8 cellular contexts compared by ENCODE assay signal in the genomic region with DNA sequence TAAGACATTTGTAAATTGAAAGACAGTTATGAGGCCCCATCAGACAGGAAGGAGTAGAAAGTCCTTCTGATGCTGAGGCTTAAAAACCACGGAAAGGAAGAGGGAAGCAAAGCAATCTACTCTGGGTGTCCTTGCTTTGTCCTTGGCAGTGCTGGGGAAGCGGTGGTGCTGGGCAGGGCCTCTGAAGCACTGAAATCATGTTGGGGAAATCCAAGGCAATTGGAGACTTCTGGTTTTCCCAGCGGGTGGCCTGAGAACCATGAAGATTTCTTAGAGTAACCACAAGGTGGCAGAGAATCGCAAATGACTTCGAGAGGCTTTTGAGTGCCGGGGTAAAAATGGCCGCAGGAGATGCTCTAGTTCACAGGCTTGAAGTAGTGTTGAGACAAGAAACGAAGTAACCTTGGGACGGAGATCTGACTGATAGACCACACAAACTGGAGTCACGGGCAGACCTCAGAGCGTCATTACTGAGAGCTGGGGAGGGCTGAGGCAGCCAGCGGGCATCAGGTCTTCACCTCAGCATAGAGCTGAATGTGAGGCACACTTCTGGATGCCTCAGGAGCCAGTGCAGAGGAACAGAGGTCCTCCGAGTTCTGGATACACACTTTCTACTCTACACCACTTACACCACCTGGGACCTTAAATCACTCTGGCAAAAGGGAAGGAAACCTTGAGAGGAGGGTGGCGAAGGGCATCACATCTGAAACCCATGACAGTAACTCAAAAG.
A peak's percentile ranks its signal among the peaks of the same experiment; 100 is the strongest.
DNase-seq lines count a peak whose midpoint lies in the region; ATAC-seq, FAIRE-seq and TF ChIP-seq lines count a peak whose summit lies in the region.

No MANE protein-coding gene starts in this region.

- no peaks in the 10 kb centered on the region for H3K36me3 Mint-ChIP-seq in stimulated activated naive B cell treated with anti-CD40 and anti-IgM and Interleukin-4, amounts not matched to agents 10 μg/mL and 1 μg/mL and 100 μg/mL, for 72 hours

- H3K79me2 ChIP-seq in K562 (ENCODE audit: control insufficient read depth, insufficient read depth, low read length), result no peaks in the 10 kb centered on the region

- peak; percentile 37 to 42 (median 38); a peak in 4 of 6 replicates for TF ChIP-seq CTCF in K562 (IDR thresholded peaks at IDR 0.05 in 2 of 3, conservative IDR thresholded peaks at IDR 0.05 in 1 of 3; ENCODE audit: insufficient read depth in 2 of 3, low read depth in 1 of 3, low read length in 3 of 3)
- no peak for TF ChIP-seq CTCF in liver (IDR thresholded peaks at IDR 0.05; ENCODE audit: low read depth, low read length, missing input control)

- ATAC-seq in GM21367 (IDR thresholded peaks at IDR 0.05; ENCODE audit: unreplicated experiment), result peak; percentile 87
- peak; percentile 77 for ATAC-seq in K562
- ATAC-seq in stimulated activated naive B cell treated with anti-CD40 and anti-IgM and Interleukin-4, amounts not matched to agents 10 μg/mL and 1 μg/mL and 100 μg/mL, for 72 hours (replicated peaks), result peak; percentile 63 to 75
- no peak for ATAC-seq in HG03571 (IDR thresholded peaks at IDR 0.05; ENCODE audit: unreplicated experiment)

- in situ Hi-C loops in K562 (cut with MboI), result no loop called here

- H3K4me3 ChIP-seq in K562, result no peak overlapping the region
- no peak overlapping the region for H3K4me3 ChIP-seq in liver (ENCODE audit: low read depth in 1 of 3, low read length in 3 of 3)

- no peaks in the 10 kb centered on the region for H3K9me3 Mint-ChIP-seq in stimulated activated naive B cell treated with anti-CD40 and anti-IgM and Interleukin-4, amounts not matched to agents 10 μg/mL and 1 μg/mL and 100 μg/mL, for 72 hours

- no peaks in the 10 kb centered on the region for H3K27me3 ChIP-seq in K562 (ENCODE audit: control insufficient read depth in 2 of 2, insufficient read depth in 2 of 2, low read length in 2 of 2)
- H3K27me3 ChIP-seq in liver (ENCODE audit: control insufficient read depth in 4 of 4, insufficient read depth in 4 of 4, low read length in 3 of 4), result peaks cover 0 to 3% (median 0%) of the 10 kb centered on the region in 4 donors

- no peaks in the 10 kb centered on the region for H3K9me1 ChIP-seq in K562 (ENCODE audit: control insufficient read depth, insufficient read depth, low read length)

- FAIRE-seq in K562 (lab: Jason Lieb, UNC), result peak; percentile 23

- H3K27ac ChIP-seq in K562 (ENCODE audit: extremely low read depth, low read depth, low read length) (no peak overlapping the region), liver (ENCODE audit: low read depth in 1 of 2, low read length in 2 of 2) (no peak overlapping the region)

- H4K20me1 ChIP-seq in K562 (replicated peaks; ENCODE audit: control insufficient read depth, insufficient read depth, low read length), result no peaks in the 10 kb centered on the region

- peak; percentile 35 to 52; a peak in 3 of 4 replicates for TF ChIP-seq RAD21 in K562 (CRISPR knock-in tag; conservative IDR thresholded peaks at IDR 0.05 in 1 of 2, IDR thresholded peaks at IDR 0.05 in 1 of 2)
- peak; percentile 45 to 72 for TF ChIP-seq RAD21 in liver (IDR thresholded peaks at IDR 0.05)

- H3K9me3 ChIP-seq in K562 (replicated peaks; ENCODE audit: control insufficient read depth, insufficient read depth, low read depth, low read length), result no peaks in the 10 kb centered on the region
- no peaks in the 10 kb centered on the region for H3K9me3 ChIP-seq in liver (ENCODE audit: control insufficient read depth in 4 of 4, low read length in 3 of 4)

- no TSS peak for BruUV-seq in K562 (replicated peaks; lab: Mats Ljungman, UMichigan)

- POLR2A ChIA-PET in K562 (lab: Yijun Ruan, JAX), result no interaction called here

- TF ChIP-seq POLR2A in K562 (conservative IDR thresholded peaks at IDR 0.05), result no peak

- peaks cover 0 to 6% of the 10 kb centered on the region in 2 donors for H3K27me3 Mint-ChIP-seq in stimulated activated naive B cell treated with anti-CD40 and anti-IgM and Interleukin-4, amounts not matched to agents 10 μg/mL and 1 μg/mL and 100 μg/mL, for 72 hours

- H3K36me3 ChIP-seq in K562 (ENCODE audit: control insufficient read depth, insufficient read depth, low read length) (no peaks in the 10 kb centered on the region), liver (ENCODE audit: control insufficient read depth in 4 of 4, insufficient read depth in 3 of 4, low read depth in 1 of 4, low read length in 3 of 4) (no peaks in the 10 kb centered on the region)

- intact Hi-C loops in K562 (cut with micrococcal nuclease), result loop anchor here (10.0 kb wide), 1 partner anchor 467 kb away; no protein-coding TSS in a partner anchor

- no peak overlapping the region for H3K4me2 ChIP-seq in K562 (ENCODE audit: insufficient read depth, low read length)

- peaks cover 9 to 10% of the 10 kb centered on the region in 2 donors for H3K4me1 Mint-ChIP-seq in stimulated activated naive B cell treated with anti-CD40 and anti-IgM and Interleukin-4, amounts not matched to agents 10 μg/mL and 1 μg/mL and 100 μg/mL, for 72 hours

- H2AFZ ChIP-seq in K562 (ENCODE audit: low read depth, low read length), result peak overlapping the region; percentile 55; the same call in 1 of the 2 replicates

- DNase-seq in D341Med (ENCODE audit: low spot score) (peak; percentile 68), HuH-7 (ENCODE audit: low spot score) (peak; percentile 23), T-helper 22 cell (ENCODE audit: low read depth) (peak; percentile 0), K562 (ENCODE audit: extremely low read depth in 1 of 4, low spot score in 3 of 4) (peak; percentile 10 to 50 (median 16))
- DNase-seq in stimulated activated naive B cell treated with anti-CD40 and anti-IgM and Interleukin-4, amounts not matched to agents 10 μg/mL and 1 μg/mL and 100 μg/mL, for 72 hours, result peak; percentile 19

- H3K9ac ChIP-seq in K562 (ENCODE audit: insufficient read depth in 1 of 2, low read depth in 2 of 2, low read length in 2 of 2) (no peak overlapping the region), liver (ENCODE audit: low read depth in 1 of 2, low read length in 2 of 2) (no peak overlapping the region)

- H3K4me1 ChIP-seq in K562 (replicated peaks in 1 of 2; ENCODE audit: control insufficient read depth in 2 of 2, insufficient read depth in 2 of 2, low read length in 2 of 2) (no peaks in the 10 kb centered on the region), liver (ENCODE audit: control insufficient read depth in 4 of 4, insufficient read depth in 4 of 4, low read length in 3 of 4) (no peaks in the 10 kb centered on the region)

- CTCF ChIA-PET in K562 (lab: Yijun Ruan, JAX; ENCODE audit: low intra/inter-chr PET ratio), result interaction anchor here (0.7 kb wide), 1 partner anchor 211 kb away, joined by 4 read pairs; no protein-coding TSS in a partner anchor

- no peak overlapping the region for H3K27ac Mint-ChIP-seq in stimulated activated naive B cell treated with anti-CD40 and anti-IgM and Interleukin-4, amounts not matched to agents 10 μg/mL and 1 μg/mL and 100 μg/mL, for 72 hours

- peak overlapping the region in 1 of 2 donors; percentile 3 for H3K4me3 Mint-ChIP-seq in stimulated activated naive B cell treated with anti-CD40 and anti-IgM and Interleukin-4, amounts not matched to agents 10 μg/mL and 1 μg/mL and 100 μg/mL, for 72 hours

- TF ChIP-seq EP300 in K562 (IDR thresholded peaks at IDR 0.05; ENCODE audit: low read length), result no peak

- WGBS in K562 (ENCODE audit: insufficient coverage, low coverage, missing lambda C conversion rate), result under 1% methylated on average over 14 of the region's 14 CpGs
- 67% methylated on average over 14 of the region's 14 CpGs for WGBS in liver

TF ChIP-seq in K562, 482 proteins besides CTCF, POLR2A, EP300 and RAD21:
- TF ChIP-seq ZNF707 (CRISPR knock-in tag; conservative IDR thresholded peaks at IDR 0.05) (no peak), SIN3B (IDR thresholded peaks at IDR 0.05; ENCODE audit: low read depth) (no peak), SMC3 (conservative IDR thresholded peaks at IDR 0.05; ENCODE audit: insufficient read depth, low read depth, low read length) (0 out of 2 replicates have a peak, but pooled peaks have one; percentile 25), YY1 (IDR thresholded peaks at IDR 0.05; ENCODE audit: borderline replicate concordance in 1 of 3, control insufficient read depth in 1 of 3, extremely low read depth in 1 of 3, insufficient read depth in 3 of 3, insufficient read length in 1 of 3, insufficient replicate concordance in 2 of 3, low read depth in 1 of 3, low read length in 2 of 3) (peak in 2 of 3 experiments; percentile 10 to 65)

TF ChIP-seq in liver, 16 proteins besides CTCF, POLR2A, EP300 and RAD21:
- TF ChIP-seq, protein P1, sequence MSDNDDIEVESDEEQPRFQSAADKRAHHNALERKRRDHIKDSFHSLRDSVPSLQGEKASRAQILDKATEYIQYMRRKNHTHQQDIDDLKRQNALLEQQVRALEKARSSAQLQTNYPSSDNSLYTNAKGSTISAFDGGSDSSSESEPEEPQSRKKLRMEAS (IDR thresholded peaks at IDR 0.05), result no peak
- TF ChIP-seq FOXA2 (IDR thresholded peaks at IDR 0.05), result no peak
- no peak for TF ChIP-seq HNF4A (conservative IDR thresholded peaks at IDR 0.05)
- TF ChIP-seq RXRA (IDR thresholded peaks at IDR 0.05), result no peak
- TF ChIP-seq YY1 (IDR thresholded peaks at IDR 0.05), result no peak

Comparison
In these comparisons a context has a peak if more than half of its experiments do, and no peak if none do; other contexts are left out.
1. DNase-seq: peak in every context shown above with its lines; median percentile 68 in D341Med; 23 in HuH-7; 19 in stimulated activated naive B cell treated with anti-CD40 and anti-IgM and Interleukin-4, amounts not matched to agents 10 μg/mL and 1 μg/mL and 100 μg/mL, for 72 hours; 16 in K562; 0 in T-helper 22 cell.